ENCODE assay signal across 21 cellular contexts in genomic region chr10:78700816-78701520, GRCh38.
"Had no signal": no experiment of that assay in that cellular context is flagged by ENCODE, and none has a peak within 500 bp of the region (broad histone marks: within the 10 kb centered on the region; RNA-seq: fewer than 3 reads in every experiment).

No MANE protein-coding gene starts in this region.

- H3K9me3 ChIP-seq: body of pancreas, gastrocnemius medialis, heart left ventricle, neutrophil, thyroid gland, uterus had no signal

- ATAC-seq: activated CD4-positive, alpha-beta T cell treated with anti-CD3 and anti-CD28 coated beads for 36 hours; activated T-helper 17 cell treated with anti-CD3 and anti-CD28 coated beads, Interleukin-2, amount 50 U/mL, for 72 hours; body of pancreas; natural killer cell; T-cell; WTC11 had no signal

- H3K4me3 Mint-ChIP-seq: activated CD4-positive, alpha-beta T cell treated with anti-CD3 and anti-CD28 coated beads for 36 hours; activated naive CD8-positive, alpha-beta T cell treated with anti-CD3 and anti-CD28 coated beads, Interleukin-2, amount 10 ng/mL, durations not matched to agents 7 days and 5 days; activated T-helper 17 cell treated with anti-CD3 and anti-CD28 coated beads, Interleukin-2, amount 50 U/mL, for 72 hours; natural killer cell; T-cell; WTC11 had no signal

- H3K27ac ChIP-seq: body of pancreas, gastrocnemius medialis, heart left ventricle, neutrophil, uterus had no signal

- DNase-seq: activated CD4-positive, alpha-beta T cell treated with anti-CD3 and anti-CD28 coated beads for 36 hours; activated CD4-positive, alpha-beta T cell treated with anti-CD3 and anti-CD28 coated beads, Interleukin-2, amount 50 U/mL, for 48 hours; activated naive CD4-positive, alpha-beta T cell treated with Interleukin-2 at 50 U/mL for 16 hours; activated naive CD8-positive, alpha-beta T cell treated with anti-CD3 and anti-CD28 coated beads, Interleukin-2, amount 10 ng/mL, durations not matched to agents 7 days and 5 days; activated T-cell treated with anti-CD3 and anti-CD28 coated beads, Interleukin-2, amount 50 U/mL, for 1 hour; central memory CD4-positive, alpha-beta T cell; gastrocnemius medialis; mesendoderm; natural killer cell; retina; stimulated activated CD4-positive, alpha-beta T cell treated with anti-CD3 and anti-CD28 coated beads, Interleukin-12 subunit alpha, Interleukin-12 subunit beta, amount 100 ng/mL, for 4 hours; stimulated activated CD4-positive, alpha-beta T cell treated with anti-CD3 and anti-CD28 coated beads, Interleukin-1b, Interleukin-23, amount 100 ng/mL, for 48 hours; stimulated activated naive CD4-positive, alpha-beta T cell treated with Interleukin-2 at 50 U/mL for 16 hours; T-cell had no signal

- H3K36me3 ChIP-seq: gastrocnemius medialis, heart left ventricle, neutrophil, thyroid gland, uterus had no signal

- H3K27ac Mint-ChIP-seq: activated CD4-positive, alpha-beta T cell treated with anti-CD3 and anti-CD28 coated beads for 36 hours; activated naive CD8-positive, alpha-beta T cell treated with anti-CD3 and anti-CD28 coated beads, Interleukin-2, amount 10 ng/mL, durations not matched to agents 7 days and 5 days; activated T-helper 17 cell treated with anti-CD3 and anti-CD28 coated beads, Interleukin-2, amount 50 U/mL, for 72 hours; natural killer cell; T-cell; WTC11 had no signal

- H3K27me3 Mint-ChIP-seq: activated T-helper 17 cell treated with anti-CD3 and anti-CD28 coated beads, Interleukin-2, amount 50 U/mL, for 72 hours had no signal

- H3K4me3 ChIP-seq: body of pancreas, gastrocnemius medialis, heart left ventricle, thyroid gland, uterus had no signal

- H3K4me1 Mint-ChIP-seq: activated CD4-positive, alpha-beta T cell treated with anti-CD3 and anti-CD28 coated beads for 36 hours; activated T-helper 17 cell treated with anti-CD3 and anti-CD28 coated beads, Interleukin-2, amount 50 U/mL, for 72 hours; T-cell; WTC11 had no signal

- H3K36me3 Mint-ChIP-seq: activated naive CD8-positive, alpha-beta T cell treated with anti-CD3 and anti-CD28 coated beads, Interleukin-2, amount 10 ng/mL, durations not matched to agents 7 days and 5 days; natural killer cell; T-cell; WTC11 had no signal

- H3K9me3 Mint-ChIP-seq: activated naive CD8-positive, alpha-beta T cell treated with anti-CD3 and anti-CD28 coated beads, Interleukin-2, amount 10 ng/mL, durations not matched to agents 7 days and 5 days; activated T-helper 17 cell treated with anti-CD3 and anti-CD28 coated beads, Interleukin-2, amount 50 U/mL, for 72 hours; natural killer cell; T-cell; WTC11 had no signal

- H3K4me1 ChIP-seq: uterus had no signal
